ENCODE assay signal across 8 cellular contexts in genomic region chr10:113073549-113074189, GRCh38.
DNase-seq lines count a peak whose midpoint lies in the region; ATAC-seq and TF ChIP-seq lines count a peak whose summit lies in the region.

No MANE protein-coding gene starts in this region.

- peaks cover 47% of the 10 kb centered on the region for H3K36me3 Mint-ChIP-seq in Caco-2 (ENCODE audit: insufficient read depth, unreplicated experiment)
- no peaks in the 10 kb centered on the region for H3K36me3 Mint-ChIP-seq in activated CD4-positive, alpha-beta memory T cell treated with anti-CD3 and anti-CD28 coated beads for 36 hours

- peak overlapping the region; percentile 65 for H3K4me3 Mint-ChIP-seq in Caco-2 (ENCODE audit: unreplicated experiment)
- H3K4me3 Mint-ChIP-seq in activated CD4-positive, alpha-beta memory T cell treated with anti-CD3 and anti-CD28 coated beads for 36 hours: no peak overlapping the region

- H3K4me1 ChIP-seq in Caco-2 (peaks cover 27% of the 10 kb centered on the region), RWPE2 (ENCODE audit: insufficient read depth, poor library complexity, severe bottlenecking) (peaks cover 52% of the 10 kb centered on the region), osteoblast (ENCODE audit: insufficient read depth, low read length) (peaks cover 28% of the 10 kb centered on the region)

- no peaks in the 10 kb centered on the region for H3K27me3 Mint-ChIP-seq in Caco-2 (ENCODE audit: insufficient read depth, unreplicated experiment)
- no peaks in the 10 kb centered on the region for H3K27me3 Mint-ChIP-seq in activated CD4-positive, alpha-beta memory T cell treated with anti-CD3 and anti-CD28 coated beads for 36 hours

- no peak for TF ChIP-seq CTCF in Caco-2 (IDR thresholded peaks at IDR 0.05; ENCODE audit: insufficient read depth in 1 of 2, low read depth in 1 of 2, low read length in 1 of 2, severe bottlenecking in 1 of 2, unreplicated experiment in 1 of 2)
- no peak for TF ChIP-seq CTCF in RWPE2 (IDR thresholded peaks at IDR 0.05; ENCODE audit: poor library complexity, severe bottlenecking)
- TF ChIP-seq CTCF in fibroblast of villous mesenchyme (IDR thresholded peaks at IDR 0.05; ENCODE audit: insufficient read depth, low read depth, low read length): no peak
- TF ChIP-seq CTCF in osteoblast (IDR thresholded peaks at IDR 0.05; ENCODE audit: extremely low read depth, low read depth, low read length): no peak

- H3K4me3 ChIP-seq in Caco-2 (ENCODE audit: low read depth, low read length) (peak overlapping the region; percentile 16), RWPE2 (ENCODE audit: severe bottlenecking) (no peak overlapping the region), fibroblast of villous mesenchyme (ENCODE audit: low read depth, low read length) (no peak overlapping the region), osteoblast (ENCODE audit: insufficient read depth, low read length) (peak overlapping the region; percentile 50)

- H3K9me3 Mint-ChIP-seq in Caco-2 (ENCODE audit: unreplicated experiment): no peaks in the 10 kb centered on the region
- H3K9me3 Mint-ChIP-seq in activated CD4-positive, alpha-beta memory T cell treated with anti-CD3 and anti-CD28 coated beads for 36 hours: no peaks in the 10 kb centered on the region

- H3K27me3 ChIP-seq in Caco-2 (replicated peaks; ENCODE audit: control insufficient read depth, insufficient read depth, low read length): no peaks in the 10 kb centered on the region
- H3K27me3 ChIP-seq in RWPE2 (ENCODE audit: insufficient read depth, poor library complexity, severe bottlenecking): no peaks in the 10 kb centered on the region
- H3K27me3 ChIP-seq in osteoblast (ENCODE audit: insufficient read depth, low read length): no peaks in the 10 kb centered on the region

- no peaks in the 10 kb centered on the region; the same call in 1 of the 2 replicates for H3K36me3 ChIP-seq in Caco-2 (ENCODE audit: control insufficient read depth, insufficient read depth, low read length)
- H3K36me3 ChIP-seq in RWPE2 (ENCODE audit: low read depth): 0 out of 2 replicates have a peak, but pooled peaks cover 5% of the 10 kb centered on the region
- no peaks in the 10 kb centered on the region for H3K36me3 ChIP-seq in osteoblast (ENCODE audit: insufficient read depth, low read length)

- ATAC-seq in RWPE2 (ENCODE audit: low read depth) (peak; percentile 88), HG03378 (IDR thresholded peaks at IDR 0.05; ENCODE audit: unreplicated experiment) (no peak)

- H3K9me3 ChIP-seq in Caco-2 (no peaks in the 10 kb centered on the region), RWPE2 (ENCODE audit: severe bottlenecking) (no peaks in the 10 kb centered on the region), osteoblast (ENCODE audit: low read depth, low read length) (no peaks in the 10 kb centered on the region)

- H3K4me2 ChIP-seq in osteoblast (ENCODE audit: insufficient read depth, low read length): peak overlapping the region; percentile 59

- no TSS peak for BruUV-seq in Caco-2 (replicated peaks; lab: Mats Ljungman, UMichigan)

- POLR2A ChIA-PET in Caco-2 (lab: Charles Lee): interaction anchor here (0.5 to 2.3 kb wide), 8 partner anchors 13 to 798 kb away, joined by 3 to 13 read pairs (median 4); no protein-coding TSS in a partner anchor
- POLR2A ChIA-PET in activated CD4-positive, alpha-beta memory T cell treated with anti-CD3 and anti-CD28 coated beads for 36 hours (lab: Charles Lee): no interaction called here

- H3K79me2 ChIP-seq in osteoblast (ENCODE audit: insufficient read depth, low read length): peaks cover 6% of the 10 kb centered on the region

- DNase-seq in Caco-2 (peak; percentile 91 to 96), RWPE2 (ENCODE audit: low spot score) (peak; percentile 98), fibroblast of villous mesenchyme (ENCODE audit: low read depth) (peak; percentile 98), osteoblast (ENCODE audit: insufficient read length, low spot score, missing footprints) (peak; percentile 93), head of caudate nucleus (no peak)
- DNase-seq in activated CD4-positive, alpha-beta memory T cell treated with anti-CD3 and anti-CD28 coated beads for 36 hours: no peak
- no peak for DNase-seq in activated CD4-positive, alpha-beta T cell treated with anti-CD3 and anti-CD28 coated beads for 4 hours

- peak overlapping the region; percentile 60 for H2AFZ ChIP-seq in osteoblast (ENCODE audit: low read length)

- intact Hi-C loops in Caco-2 (cut with micrococcal nuclease; ENCODE audit: unreplicated experiment): loop anchor here (1.0 kb wide), 2 partner anchors 14 to 54 kb away; no protein-coding TSS in a partner anchor
- intact Hi-C loops in activated CD4-positive, alpha-beta memory T cell treated with anti-CD3 and anti-CD28 coated beads for 36 hours (cut with micrococcal nuclease): no loop called here
- intact Hi-C loops in head of caudate nucleus (cut with DNase I): no loop called here

- no peaks in the 10 kb centered on the region for H4K20me1 ChIP-seq in osteoblast (ENCODE audit: insufficient read depth, low read length)

- peak overlapping the region; percentile 97 for H3K27ac Mint-ChIP-seq in Caco-2 (ENCODE audit: unreplicated experiment)
- no peak overlapping the region for H3K27ac Mint-ChIP-seq in activated CD4-positive, alpha-beta memory T cell treated with anti-CD3 and anti-CD28 coated beads for 36 hours

- CTCF ChIA-PET in Caco-2 (lab: Charles Lee): interaction anchor here (0.6 to 1.5 kb wide), 4 partner anchors 14 to 311 kb away, joined by 3 to 4 read pairs (median 4); no protein-coding TSS in a partner anchor
- CTCF ChIA-PET in activated CD4-positive, alpha-beta memory T cell treated with anti-CD3 and anti-CD28 coated beads for 36 hours (lab: Charles Lee): no interaction called here

- H3K27ac ChIP-seq in RWPE2 (ENCODE audit: poor library complexity, severe bottlenecking) (peak overlapping the region; percentile 86), osteoblast (ENCODE audit: low read depth, low read length) (peak overlapping the region; percentile 86)

- H3K4me1 Mint-ChIP-seq in Caco-2 (ENCODE audit: low read depth, unreplicated experiment): peaks cover 13% of the 10 kb centered on the region
- no peaks in the 10 kb centered on the region for H3K4me1 Mint-ChIP-seq in activated CD4-positive, alpha-beta memory T cell treated with anti-CD3 and anti-CD28 coated beads for 36 hours (ENCODE audit: low read depth)

Comparison
In these comparisons a context has a peak if more than half of its experiments do, and no peak if none do; other contexts are left out.
1. DNase-seq: peak in Caco-2 (2 of 2), RWPE2 (single experiment), fibroblast of villous mesenchyme (single experiment) and osteoblast (single experiment); none in activated CD4-positive, alpha-beta memory T cell treated with anti-CD3 and anti-CD28 coated beads for 36 hours (single experiment), activated CD4-positive, alpha-beta T cell treated with anti-CD3 and anti-CD28 coated beads for 4 hours (0 of 2) and head of caudate nucleus (0 of 42).
2. H3K4me3 ChIP-seq: peak in Caco-2 (single experiment) and osteoblast (single experiment); none in RWPE2 (single experiment) and fibroblast of villous mesenchyme (single experiment).